In the genomic region with DNA sequence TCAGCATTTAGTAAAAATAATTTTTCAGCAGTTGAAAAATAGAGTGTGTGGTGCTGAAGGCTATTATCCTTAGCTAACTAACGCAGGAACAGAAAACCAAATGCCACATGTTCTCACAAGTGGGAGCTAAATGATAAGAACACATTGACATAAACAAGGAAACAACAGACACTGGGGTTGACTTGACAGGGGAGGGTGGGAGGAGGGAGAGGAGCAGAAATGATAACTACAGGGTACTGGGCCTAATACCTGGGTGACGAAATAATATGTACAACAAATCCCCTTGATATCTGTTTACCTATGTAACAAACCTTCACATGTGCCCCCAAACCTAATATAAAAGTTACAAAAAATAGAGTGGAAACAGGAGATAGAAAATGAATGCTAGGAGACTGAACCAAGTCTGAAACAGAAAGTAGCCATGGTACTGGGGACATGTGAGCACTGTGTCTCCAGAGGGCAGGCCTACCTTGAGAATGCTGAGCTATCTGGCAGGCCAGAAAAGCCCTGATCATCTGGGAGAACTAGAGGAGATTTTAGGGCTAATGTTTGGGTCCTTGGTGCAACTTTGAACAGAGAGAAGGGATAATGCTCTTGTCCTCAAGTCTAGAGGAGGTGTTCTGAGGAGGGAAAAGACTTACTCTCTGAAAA, we compare ENCODE assay signal across 1 cellular context.
TF ChIP-seq lines count a peak whose summit lies in the region.

No MANE protein-coding gene starts in this region.

TF ChIP-seq in GM23338, 12 proteins besides CTCF, POLR2A, EP300 and RAD21 (continued from another document):
- TF ChIP-seq, protein P1, sequence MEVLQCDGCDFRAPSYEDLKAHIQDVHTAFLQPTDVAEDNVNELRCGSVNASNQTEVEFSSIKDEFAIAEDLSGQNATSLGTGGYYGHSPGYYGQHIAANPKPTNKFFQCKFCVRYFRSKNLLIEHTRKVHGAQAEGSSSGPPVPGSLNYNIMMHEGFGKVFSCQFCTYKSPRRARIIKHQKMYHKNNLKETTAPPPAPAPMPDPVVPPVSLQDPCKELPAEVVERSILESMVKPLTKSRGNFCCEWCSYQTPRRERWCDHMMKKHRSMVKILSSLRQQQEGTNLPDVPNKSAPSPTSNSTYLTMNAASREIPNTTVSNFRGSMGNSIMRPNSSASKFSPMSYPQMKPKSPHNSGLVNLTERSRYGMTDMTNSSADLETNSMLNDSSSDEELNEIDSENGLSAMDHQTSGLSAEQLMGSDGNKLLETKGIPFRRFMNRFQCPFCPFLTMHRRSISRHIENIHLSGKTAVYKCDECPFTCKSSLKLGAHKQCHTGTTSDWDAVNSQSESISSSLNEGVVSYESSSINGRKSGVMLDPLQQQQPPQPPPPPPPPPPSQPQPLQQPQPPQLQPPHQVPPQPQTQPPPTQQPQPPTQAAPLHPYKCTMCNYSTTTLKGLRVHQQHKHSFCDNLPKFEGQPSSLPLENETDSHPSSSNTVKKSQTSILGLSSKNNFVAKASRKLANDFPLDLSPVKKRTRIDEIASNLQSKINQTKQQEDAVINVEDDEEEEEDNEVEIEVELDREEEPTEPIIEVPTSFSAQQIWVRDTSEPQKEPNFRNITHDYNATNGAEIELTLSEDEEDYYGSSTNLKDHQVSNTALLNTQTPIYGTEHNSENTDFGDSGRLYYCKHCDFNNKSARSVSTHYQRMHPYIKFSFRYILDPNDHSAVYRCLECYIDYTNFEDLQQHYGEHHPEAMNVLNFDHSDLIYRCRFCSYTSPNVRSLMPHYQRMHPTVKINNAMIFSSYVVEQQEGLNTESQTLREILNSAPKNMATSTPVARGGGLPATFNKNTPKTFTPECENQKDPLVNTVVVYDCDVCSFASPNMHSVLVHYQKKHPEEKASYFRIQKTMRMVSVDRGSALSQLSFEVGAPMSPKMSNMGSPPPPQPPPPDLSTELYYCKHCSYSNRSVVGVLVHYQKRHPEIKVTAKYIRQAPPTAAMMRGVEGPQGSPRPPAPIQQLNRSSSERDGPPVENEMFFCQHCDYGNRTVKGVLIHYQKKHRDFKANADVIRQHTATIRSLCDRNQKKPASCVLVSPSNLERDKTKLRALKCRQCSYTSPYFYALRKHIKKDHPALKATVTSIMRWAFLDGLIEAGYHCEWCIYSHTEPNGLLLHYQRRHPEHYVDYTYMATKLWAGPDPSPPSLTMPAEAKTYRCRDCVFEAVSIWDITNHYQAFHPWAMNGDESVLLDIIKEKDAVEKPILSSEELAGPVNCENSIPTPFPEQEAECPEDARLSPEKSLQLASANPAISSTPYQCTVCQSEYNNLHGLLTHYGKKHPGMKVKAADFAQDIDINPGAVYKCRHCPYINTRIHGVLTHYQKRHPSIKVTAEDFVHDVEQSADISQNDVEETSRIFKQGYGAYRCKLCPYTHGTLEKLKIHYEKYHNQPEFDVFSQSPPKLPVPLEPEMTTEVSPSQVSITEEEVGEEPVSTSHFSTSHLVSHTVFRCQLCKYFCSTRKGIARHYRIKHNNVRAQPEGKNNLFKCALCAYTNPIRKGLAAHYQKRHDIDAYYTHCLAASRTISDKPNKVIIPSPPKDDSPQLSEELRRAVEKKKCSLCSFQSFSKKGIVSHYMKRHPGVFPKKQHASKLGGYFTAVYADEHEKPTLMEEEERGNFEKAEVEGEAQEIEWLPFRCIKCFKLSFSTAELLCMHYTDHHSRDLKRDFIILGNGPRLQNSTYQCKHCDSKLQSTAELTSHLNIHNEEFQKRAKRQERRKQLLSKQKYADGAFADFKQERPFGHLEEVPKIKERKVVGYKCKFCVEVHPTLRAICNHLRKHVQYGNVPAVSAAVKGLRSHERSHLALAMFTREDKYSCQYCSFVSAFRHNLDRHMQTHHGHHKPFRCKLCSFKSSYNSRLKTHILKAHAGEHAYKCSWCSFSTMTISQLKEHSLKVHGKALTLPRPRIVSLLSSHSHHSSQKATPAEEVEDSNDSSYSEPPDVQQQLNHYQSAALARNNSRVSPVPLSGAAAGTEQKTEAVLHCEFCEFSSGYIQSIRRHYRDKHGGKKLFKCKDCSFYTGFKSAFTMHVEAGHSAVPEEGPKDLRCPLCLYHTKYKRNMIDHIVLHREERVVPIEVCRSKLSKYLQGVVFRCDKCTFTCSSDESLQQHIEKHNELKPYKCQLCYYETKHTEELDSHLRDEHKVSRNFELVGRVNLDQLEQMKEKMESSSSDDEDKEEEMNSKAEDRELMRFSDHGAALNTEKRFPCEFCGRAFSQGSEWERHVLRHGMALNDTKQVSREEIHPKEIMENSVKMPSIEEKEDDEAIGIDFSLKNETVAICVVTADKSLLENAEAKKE (CRISPR knock-in tag; IDR thresholded peaks at IDR 0.05), result no peak
- no peak for TF ChIP-seq JUNB (IDR thresholded peaks at IDR 0.05; ENCODE audit: unreplicated experiment)
- no peak for TF ChIP-seq ZNF331 (CRISPR knock-in tag; IDR thresholded peaks at IDR 0.05; ENCODE audit: low read depth)
- no peak for TF ChIP-seq ZNF114 (CRISPR knock-in tag; IDR thresholded peaks at IDR 0.05)
